Comparison of ENCODE assay signal across 28 cellular contexts in genomic region chrX:110863883-110864282, GRCh38.
"Had no signal": no experiment of that assay in that cellular context is flagged by ENCODE, and none has a peak within 500 bp of the region (broad histone marks: within the 10 kb centered on the region; RNA-seq: fewer than 3 reads in every experiment).

No MANE protein-coding gene starts in this region.

- H3K27me3 Mint-ChIP-seq: dendritic cell treated with granulocyte-macrophage colony-stimulating factor and Interleukin-4, amounts not matched to agents 40 ng/mL and 50 ng/mL, for 4 days; effector memory CD8-positive, alpha-beta T cell had no signal

- DNase-seq: cortex of kidney; effector CD8-positive, alpha-beta T cell; effector memory CD8-positive, alpha-beta T cell; endodermal cell; erythroblast; esophagus squamous epithelium; foreskin fibroblast; foreskin melanocyte; gastrocnemius medialis; glutamatergic neuron; head of caudate nucleus; heart right ventricle; hippocampal formation; left cardiac atrium; left lung; left ventricle myocardium superior; lower lobe of right lung; mesenchymal stem cell; mucosa of descending colon; naive B cell; naive thymus-derived CD8-positive, alpha-beta T cell had no signal

- H3K9me3 ChIP-seq: esophagus squamous epithelium, heart right ventricle, left lung, lower lobe of right lung, mucosa of descending colon had no signal

- H3K27ac Mint-ChIP-seq: dendritic cell treated with granulocyte-macrophage colony-stimulating factor and Interleukin-4, amounts not matched to agents 40 ng/mL and 50 ng/mL, for 4 days; effector memory CD8-positive, alpha-beta T cell; endodermal cell; mesothelial cell of epicardium; naive B cell; naive thymus-derived CD8-positive, alpha-beta T cell had no signal

- FAIRE-seq: endometrium, islet of Langerhans, keratinocyte had no signal

- H3K36me3 Mint-ChIP-seq: mesothelial cell of epicardium; naive B cell; naive thymus-derived CD8-positive, alpha-beta T cell had no signal

- H3K4me1 Mint-ChIP-seq: endodermal cell, mesothelial cell of epicardium, naive B cell had no signal

- H3K27ac ChIP-seq: epithelial cell of prostate, esophagus squamous epithelium, gastrocnemius medialis, heart right ventricle, left lung, lower lobe of right lung had no signal

- H3K27me3 ChIP-seq: esophagus squamous epithelium had no signal

- H3K9me3 Mint-ChIP-seq: dendritic cell treated with granulocyte-macrophage colony-stimulating factor and Interleukin-4, amounts not matched to agents 40 ng/mL and 50 ng/mL, for 4 days; effector memory CD8-positive, alpha-beta T cell; endodermal cell; naive thymus-derived CD8-positive, alpha-beta T cell had no signal

- ATAC-seq: effector memory CD8-positive, alpha-beta T cell; esophagus mucosa; gastrocnemius medialis; heart right ventricle; left cardiac atrium; left lung; left ventricle myocardium superior; lower lobe of right lung; mucosa of descending colon; naive thymus-derived CD8-positive, alpha-beta T cell had no signal

- H3K4me3 Mint-ChIP-seq: dendritic cell treated with granulocyte-macrophage colony-stimulating factor and Interleukin-4, amounts not matched to agents 40 ng/mL and 50 ng/mL, for 4 days; effector memory CD8-positive, alpha-beta T cell; endodermal cell; mesothelial cell of epicardium; naive B cell; naive thymus-derived CD8-positive, alpha-beta T cell had no signal
